Comparison of ENCODE assay signal across 27 cellular contexts in genomic region chr4:183390374-183390773, GRCh38.
"Had no signal": no experiment of that assay in that cellular context is flagged by ENCODE, and none has a peak within 500 bp of the region (broad histone marks: within the 10 kb centered on the region; RNA-seq: fewer than 3 reads in every experiment).

No MANE protein-coding gene starts in this region.

- ATAC-seq: activated naive CD4-positive, alpha-beta T cell treated with anti-CD3 and anti-CD28 coated beads, Interleukin-2, amount 50 U/mL, for 72 hours; activated naive CD8-positive, alpha-beta T cell treated with anti-CD3 and anti-CD28 coated beads, Interleukin-2, amount 50 U/mL, for 24 hours; activated T-cell treated with anti-CD3 and anti-CD28 coated beads, Interleukin-2, amount 50 U/mL, for 4 hours; body of pancreas; PC-3; T-helper 17 cell had no signal

- H3K9me3 ChIP-seq: ascending aorta, body of pancreas had no signal

- H3K36me3 ChIP-seq: ascending aorta, cardiac muscle cell had no signal

- H3K27ac Mint-ChIP-seq: activated B cell treated with CpG ODN at 0.5 μM for 24 hours; activated CD4-positive, alpha-beta T cell treated with anti-CD3 and anti-CD28 coated beads, Interleukin-2, amount 10 ng/mL, durations not matched to agents 24 days and 14 days; activated naive CD4-positive, alpha-beta T cell treated with anti-CD3 and anti-CD28 coated beads, Interleukin-2, amount 50 U/mL, for 72 hours; activated naive CD8-positive, alpha-beta T cell treated with anti-CD3 and anti-CD28 coated beads, Interleukin-2, amount 50 U/mL, for 24 hours had no signal

- H3K9me3 Mint-ChIP-seq: activated B cell treated with CpG ODN at 0.5 μM for 24 hours; activated CD4-positive, alpha-beta T cell treated with anti-CD3 and anti-CD28 coated beads, Interleukin-2, amount 10 ng/mL, durations not matched to agents 24 days and 14 days; activated naive CD4-positive, alpha-beta T cell treated with anti-CD3 and anti-CD28 coated beads, Interleukin-2, amount 50 U/mL, for 72 hours; activated naive CD8-positive, alpha-beta T cell treated with anti-CD3 and anti-CD28 coated beads, Interleukin-2, amount 50 U/mL, for 24 hours; activated T-cell treated with anti-CD3 and anti-CD28 coated beads, Interleukin-2, amount 50 U/mL, for 4 hours had no signal

- H3K36me3 Mint-ChIP-seq: activated naive CD4-positive, alpha-beta T cell treated with anti-CD3 and anti-CD28 coated beads, Interleukin-2, amount 50 U/mL, for 72 hours had no signal

- DNase-seq: activated B cell treated with CpG ODN at 0.5 μM for 24 hours; activated CD4-positive, alpha-beta T cell treated with anti-CD3 and anti-CD28 coated beads for 1 hour; activated CD4-positive, alpha-beta T cell treated with anti-CD3 and anti-CD28 coated beads, Interleukin-2, amount 10 ng/mL, durations not matched to agents 24 days and 14 days; activated CD4-positive, alpha-beta T cell treated with anti-CD3 and anti-CD28 coated beads, Interleukin-2, amount 50 U/mL, for 48 hours; activated effector memory CD4-positive, alpha-beta T cell treated with anti-CD3 and anti-CD28 coated beads, Interleukin-2, amount 50 U/mL, for 16 hours; activated naive CD4-positive, alpha-beta T cell treated with Interleukin-2 at 50 U/mL for 16 hours; activated naive CD8-positive, alpha-beta T cell treated with anti-CD3 and anti-CD28 coated beads, Interleukin-2, amount 50 U/mL, for 24 hours; activated T-cell treated with anti-CD3 and anti-CD28 coated beads, Interleukin-2, amount 50 U/mL, for 4 hours; amniotic stem cell; body of pancreas; KG1; MM.1S; NCI-H1105; NCI-H1436; NCI-H1694 treated with DMSO at 0.1 percent for 48 hours; NCI-H2029 treated with DMSO at 0.1 percent for 48 hours; NCI-H510A treated with DMSO at 0.1 percent for 48 hours; NCI-H69; NK-92 treated with Interleukin-12 subunit alpha and Interleukin-12 subunit beta, amount 100 ng/mL, for 24 hours; PC-3; SIG-M5; T-helper 17 cell; T-helper 9 cell had no signal

- H3K27me3 ChIP-seq: ascending aorta, body of pancreas had no signal

- H3K27ac ChIP-seq: ascending aorta, body of pancreas, cardiac muscle cell had no signal

- FAIRE-seq: RCC 7860 had no signal

- H3K4me3 ChIP-seq: ascending aorta, body of pancreas, cardiac muscle cell had no signal

- H3K4me3 Mint-ChIP-seq: activated B cell treated with CpG ODN at 0.5 μM for 24 hours; activated CD4-positive, alpha-beta T cell treated with anti-CD3 and anti-CD28 coated beads, Interleukin-2, amount 10 ng/mL, durations not matched to agents 24 days and 14 days; activated naive CD8-positive, alpha-beta T cell treated with anti-CD3 and anti-CD28 coated beads, Interleukin-2, amount 50 U/mL, for 24 hours; activated T-cell treated with anti-CD3 and anti-CD28 coated beads, Interleukin-2, amount 50 U/mL, for 4 hours; T-helper 17 cell had no signal

- H3K4me1 ChIP-seq: ascending aorta had no signal
